In the genomic region with DNA sequence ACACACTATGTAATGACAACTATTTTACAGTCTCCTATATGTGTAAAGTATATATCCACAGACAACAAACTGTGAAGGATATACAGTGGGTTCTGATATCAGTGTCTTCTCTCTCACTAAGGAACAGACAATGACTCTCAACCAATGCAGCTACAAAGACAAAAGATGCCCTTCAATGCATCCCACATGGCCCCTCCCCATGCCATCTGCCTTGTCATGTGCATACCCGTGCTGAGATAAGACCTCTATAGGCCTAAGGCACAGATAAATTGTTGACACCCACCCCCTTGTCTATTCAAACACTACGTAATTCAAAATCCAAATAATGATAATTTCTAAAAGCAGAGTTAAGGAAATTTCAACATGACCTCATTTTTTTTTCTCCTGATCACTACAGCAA, we compare ENCODE assay signal across 11 cellular contexts.
A peak's percentile ranks its signal among the peaks of the same experiment; 100 is the strongest.
DNase-seq lines count a peak whose midpoint lies in the region.
"Had no signal": no experiment of that assay in that cellular context is flagged by ENCODE, and none has a peak within 500 bp of the region (broad histone marks: within the 10 kb centered on the region; RNA-seq: fewer than 3 reads in every experiment).

No MANE protein-coding gene starts in this region.

- DNase-seq in NCI-H82 (lab: John Stamatoyannopoulos, UW), result peak; percentile 29
- DNase-seq in NCI-H82 treated with DMSO at 0.1 percent for 48 hours (lab: John Stamatoyannopoulos, UW; ENCODE audit: unreplicated experiment), result no peak
- peak; percentile 72 for DNase-seq in NCI-H146 (lab: John Stamatoyannopoulos, UW)
- peak; percentile 20 for DNase-seq in globus pallidus (ENCODE audit: low spot score)
- no peak for DNase-seq in SK-N-DZ (ENCODE audit: low spot score)
- no peak for DNase-seq in HPDE6-E6E7 (ENCODE audit: extremely low spot score)
- no peak for DNase-seq in germinal center (ENCODE audit: low spot score)
- DNase-seq: ACHN; Caco-2; CD8-positive, alpha-beta T cell; DMS53 had no signal

Comparison
In these comparisons a context has a peak if more than half of its experiments do, and no peak if none do; other contexts are left out.
1. DNase-seq: peak in NCI-H82 (single experiment), NCI-H146 (single experiment) and globus pallidus (single experiment); none in NCI-H82 treated with DMSO at 0.1 percent for 48 hours (single experiment), SK-N-DZ (single experiment), HPDE6-E6E7 (single experiment) and germinal center (single experiment).